10 cellular contexts compared by ENCODE assay signal in the genomic region with DNA sequence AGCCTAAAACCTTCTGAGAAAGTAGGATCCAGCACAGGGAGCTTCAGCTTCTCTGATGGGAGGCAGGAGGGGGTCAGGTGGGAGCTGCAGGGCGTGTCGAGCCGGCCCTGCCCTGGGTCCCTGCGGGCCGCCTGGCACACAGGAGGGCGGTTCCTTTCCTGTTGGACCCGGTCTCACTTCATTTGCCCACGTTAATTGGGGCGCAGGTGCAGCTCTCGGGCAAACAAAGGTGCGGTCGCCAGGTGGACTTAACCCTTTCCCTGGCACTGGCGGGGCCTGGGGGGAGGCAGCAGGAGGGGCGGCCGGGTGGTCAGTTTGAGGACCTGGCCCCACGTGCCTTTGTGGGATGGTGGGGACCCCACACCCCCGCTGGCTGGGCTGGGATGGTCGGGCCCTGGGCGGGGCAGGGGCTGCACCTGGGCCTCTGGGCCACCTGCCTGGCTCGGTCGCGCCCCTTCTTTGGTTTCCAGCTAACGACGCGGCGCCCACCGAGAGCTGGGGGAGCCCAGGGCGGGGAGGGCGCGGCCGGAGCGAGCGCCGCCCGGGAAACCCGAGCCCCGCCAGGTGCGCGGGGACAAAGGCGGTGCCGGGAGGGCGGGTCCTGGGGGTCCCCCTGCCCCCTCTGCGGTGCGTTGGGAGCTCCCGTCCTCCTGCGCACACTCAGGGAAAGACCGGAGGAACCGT. TPM values are rescaled to one million over a fixed set of nuclear protein-coding genes. Genes with fewer than 3 reads are reported as not detected.
DNase-seq lines count a peak whose midpoint lies in the region; ATAC-seq and TF ChIP-seq lines count a peak whose summit lies in the region.
"Had no signal": no experiment of that assay in that cellular context is flagged by ENCODE, and none has a peak within 500 bp of the region (broad histone marks: within the 10 kb centered on the region; RNA-seq: fewer than 3 reads in every experiment).

No MANE protein-coding gene starts in this region.

- H3K23ac ChIP-seq in neuronal stem cell (ENCODE audit: low read depth, low read length, poor library complexity), result peak overlapping the region; percentile 85

- H3K14ac ChIP-seq in neuronal stem cell (ENCODE audit: low read length), result peak overlapping the region; percentile 82

- H4K8ac ChIP-seq in neuronal stem cell (ENCODE audit: low read depth, low read length), result no peak overlapping the region

- H3K79me1 ChIP-seq in neuronal stem cell (ENCODE audit: low read depth, low read length), result peaks cover 2% of the 10 kb centered on the region

- no CpG with 5 or more reads among the region's 48 CpGs for WGBS in neuronal stem cell (ENCODE audit: extremely low coverage in 2 of 2, insufficient read length in 2 of 2, insufficient replicate concordance in 1 of 2), 2 donors

- no peak overlapping the region for H3K27ac Mint-ChIP-seq in activated CD8-positive, alpha-beta T cell treated with anti-CD3 and anti-CD28 coated beads for 36 hours
- H3K27ac Mint-ChIP-seq in endothelial cell (ENCODE audit: unreplicated experiment), result no peak overlapping the region

- peak overlapping the region; percentile 98 for H3K18ac ChIP-seq in neuronal stem cell (ENCODE audit: low read length)

- peaks cover 11% of the 10 kb centered on the region for H3K4me1 Mint-ChIP-seq in activated CD8-positive, alpha-beta T cell treated with anti-CD3 and anti-CD28 coated beads for 36 hours (ENCODE audit: low read depth)
- H3K4me1 Mint-ChIP-seq in endothelial cell (ENCODE audit: unreplicated experiment), result no peaks in the 10 kb centered on the region

- CTCF ChIA-PET in activated CD8-positive, alpha-beta T cell treated with anti-CD3 and anti-CD28 coated beads for 36 hours (lab: Charles Lee), result interaction anchor here (1.3 to 2.7 kb wide), 2 partner anchors 15 to 114 kb away, joined by 3 to 20 read pairs; no protein-coding TSS in a partner anchor
- CTCF ChIA-PET in RWPE1 (lab: Yijun Ruan, JAX), result interaction anchor here (0.6 kb wide), 2 partner anchors 11 to 143 kb away, joined by 3 read pairs; no protein-coding TSS in a partner anchor

- no peaks in the 10 kb centered on the region for H3K36me3 Mint-ChIP-seq in activated CD8-positive, alpha-beta T cell treated with anti-CD3 and anti-CD28 coated beads for 36 hours (ENCODE audit: low read depth)
- no peaks in the 10 kb centered on the region for H3K36me3 Mint-ChIP-seq in endothelial cell (ENCODE audit: low read depth, unreplicated experiment)

- H3K9me3 ChIP-seq in neuronal stem cell (replicated peaks in 1 of 2; ENCODE audit: control insufficient read depth in 2 of 2, insufficient read depth in 1 of 2, low read depth in 1 of 2, low read length in 2 of 2) (no peaks in the 10 kb centered on the region), left ventricle myocardium inferior (replicated peaks) (no peaks in the 10 kb centered on the region)

- DNase-seq in NAMALWA (ENCODE audit: low spot score), result peak; percentile 71
- no peak for DNase-seq in activated CD8-positive, alpha-beta T cell treated with anti-CD3 and anti-CD28 coated beads for 36 hours
- no peak for DNase-seq in neuronal stem cell (ENCODE audit: low spot score)
- DNase-seq in endothelial cell (ENCODE audit: low spot score), result no peak
- DNase-seq in left ventricle myocardium inferior, result no peak
- no peak for DNase-seq in stimulated activated naive CD4-positive, alpha-beta T cell (lab: John Stamatoyannopoulos, UW)
- no peak for DNase-seq in RWPE1 (ENCODE audit: low spot score)

- no peak overlapping the region for H3K9ac ChIP-seq in neuronal stem cell (ENCODE audit: low read depth, low read length, poor library complexity)

- H2BK15ac ChIP-seq in neuronal stem cell (ENCODE audit: low read length), result peak overlapping the region; percentile 100

- H3K4me3 ChIP-seq in neuronal stem cell (ENCODE audit: low read length in 2 of 2), result no peak overlapping the region
- H3K4me3 ChIP-seq in left ventricle myocardium inferior, result no peak overlapping the region

- no peak overlapping the region for H3K4me2 ChIP-seq in neuronal stem cell (ENCODE audit: insufficient read depth, low read length, poor library complexity, severe bottlenecking)

- H3K4ac ChIP-seq in neuronal stem cell (ENCODE audit: low read length), result peak overlapping the region; percentile 89

- peak overlapping the region; percentile 87 for H2BK120ac ChIP-seq in neuronal stem cell (ENCODE audit: low read depth, low read length)

- TF ChIP-seq CTCF in activated CD8-positive, alpha-beta T cell treated with anti-CD3 and anti-CD28 coated beads for 36 hours (IDR thresholded peaks at IDR 0.05), result no peak
- TF ChIP-seq CTCF in endothelial cell (IDR thresholded peaks at IDR 0.05; ENCODE audit: unreplicated experiment), result no peak
- no peak for TF ChIP-seq CTCF in left ventricle myocardium inferior (IDR thresholded peaks at IDR 0.05; ENCODE audit: borderline replicate concordance)
- TF ChIP-seq CTCF in RWPE1 (conservative IDR thresholded peaks at IDR 0.05; ENCODE audit: low read depth), result no peak

- H3K27ac ChIP-seq in neuronal stem cell (replicated peaks; ENCODE audit: low read length), result no peak overlapping the region
- no peak overlapping the region for H3K27ac ChIP-seq in left ventricle myocardium inferior (replicated peaks)
- H3K27ac ChIP-seq in RWPE1, result no peak overlapping the region
- H3K27ac ChIP-seq: VCaP had no signal

- no peak overlapping the region for H4K91ac ChIP-seq in neuronal stem cell (ENCODE audit: low read depth, low read length, poor library complexity)

- H2BK5ac ChIP-seq in neuronal stem cell (ENCODE audit: low read length), result peak overlapping the region; percentile 9

- H3K27me3 Mint-ChIP-seq in activated CD8-positive, alpha-beta T cell treated with anti-CD3 and anti-CD28 coated beads for 36 hours, result no peaks in the 10 kb centered on the region
- H3K27me3 Mint-ChIP-seq in endothelial cell (ENCODE audit: unreplicated experiment), result peaks cover 3% of the 10 kb centered on the region

- H2BK12ac ChIP-seq in neuronal stem cell (ENCODE audit: low read length), result peak overlapping the region; percentile 84

- H2AK5ac ChIP-seq in neuronal stem cell (ENCODE audit: low read depth, low read length), result peak overlapping the region; percentile 98

- peak; percentile 30 for ATAC-seq in GM18907 (IDR thresholded peaks at IDR 0.05; ENCODE audit: unreplicated experiment)
- ATAC-seq in activated CD8-positive, alpha-beta T cell treated with anti-CD3 and anti-CD28 coated beads for 36 hours, result peak; percentile 38

- H3K4me1 ChIP-seq in neuronal stem cell (ENCODE audit: control insufficient read depth in 2 of 2, insufficient read depth in 1 of 2, low read depth in 1 of 2, low read length in 2 of 2) (peaks cover 2% of the 10 kb centered on the region in 2 donors), left ventricle myocardium inferior (peaks cover 4% of the 10 kb centered on the region)

- H3K27me3 ChIP-seq in neuronal stem cell (ENCODE audit: control insufficient read depth in 3 of 3, insufficient read depth in 3 of 3, low read depth in 1 of 3, low read length in 3 of 3) (peaks cover 0 to 25% (median 20%) of the 10 kb centered on the region in 3 experiments), left ventricle myocardium inferior (ENCODE audit: low read depth) (peaks cover 67% of the 10 kb centered on the region)

- no peak overlapping the region for H2AFZ ChIP-seq in neuronal stem cell (ENCODE audit: low read length)

- no peaks in the 10 kb centered on the region for H3K9me3 Mint-ChIP-seq in activated CD8-positive, alpha-beta T cell treated with anti-CD3 and anti-CD28 coated beads for 36 hours
- no peaks in the 10 kb centered on the region for H3K9me3 Mint-ChIP-seq in endothelial cell (ENCODE audit: unreplicated experiment)

- H3K4me3 Mint-ChIP-seq in activated CD8-positive, alpha-beta T cell treated with anti-CD3 and anti-CD28 coated beads for 36 hours, result no peak overlapping the region
- no peak overlapping the region for H3K4me3 Mint-ChIP-seq in endothelial cell (ENCODE audit: unreplicated experiment)

- intact Hi-C loops in activated CD8-positive, alpha-beta T cell treated with anti-CD3 and anti-CD28 coated beads for 36 hours (cut with micrococcal nuclease), result no loop called here
- intact Hi-C loops in left ventricle myocardium inferior (cut with micrococcal nuclease), result no loop called here

- H3K36me3 ChIP-seq in neuronal stem cell (replicated peaks in 1 of 2; ENCODE audit: control insufficient read depth in 2 of 2, insufficient read depth in 2 of 2, low read length in 2 of 2) (no peaks in the 10 kb centered on the region), left ventricle myocardium inferior (no peaks in the 10 kb centered on the region)

- POLR2A ChIA-PET in activated CD8-positive, alpha-beta T cell treated with anti-CD3 and anti-CD28 coated beads for 36 hours (lab: Charles Lee), result interaction anchor here (0.7 to 1.8 kb wide), 5 partner anchors 11 to 95 kb away, joined by 3 to 5 read pairs (median 4); a partner anchor contains a TSS
- POLR2A ChIA-PET in RWPE1 (lab: Yijun Ruan, JAX; ENCODE audit: low non-redundant PET), result no interaction called here

RNA-seq across cellular contexts. Expression of a gene that starts 20.8 kb away (rescaled TPM):
- 10 to 100 TPM; 17.5 to 20.3 TPM for total RNA-seq in activated CD8-positive, alpha-beta T cell treated with anti-CD3 and anti-CD28 coated beads for 36 hours
- polyA plus RNA-seq in neuronal stem cell (2013, experiment 1 of 2), result 12.3 TPM
- polyA plus RNA-seq in neuronal stem cell (2013, experiment 2 of 2), result 11.7 TPM
- total RNA-seq in endothelial cell (ENCODE audit: unreplicated experiment) (16.6 TPM), left ventricle myocardium inferior (3.8 TPM)

RNA-seq across cellular contexts. Expression of a gene that starts 37.0 kb away (rescaled TPM):
- total RNA-seq in activated CD8-positive, alpha-beta T cell treated with anti-CD3 and anti-CD28 coated beads for 36 hours, result not detected
- 1.3 TPM for polyA plus RNA-seq in neuronal stem cell (2013, experiment 1 of 2)
- polyA plus RNA-seq in neuronal stem cell (2013, experiment 2 of 2), result 1.3 TPM
- total RNA-seq in endothelial cell (ENCODE audit: unreplicated experiment), result not detected
- total RNA-seq in left ventricle myocardium inferior, result not detected
- total RNA-seq: dermis microvascular lymphatic vessel endothelial cell had no signal
